1 cellular context compared by ENCODE assay signal in the genomic region with DNA sequence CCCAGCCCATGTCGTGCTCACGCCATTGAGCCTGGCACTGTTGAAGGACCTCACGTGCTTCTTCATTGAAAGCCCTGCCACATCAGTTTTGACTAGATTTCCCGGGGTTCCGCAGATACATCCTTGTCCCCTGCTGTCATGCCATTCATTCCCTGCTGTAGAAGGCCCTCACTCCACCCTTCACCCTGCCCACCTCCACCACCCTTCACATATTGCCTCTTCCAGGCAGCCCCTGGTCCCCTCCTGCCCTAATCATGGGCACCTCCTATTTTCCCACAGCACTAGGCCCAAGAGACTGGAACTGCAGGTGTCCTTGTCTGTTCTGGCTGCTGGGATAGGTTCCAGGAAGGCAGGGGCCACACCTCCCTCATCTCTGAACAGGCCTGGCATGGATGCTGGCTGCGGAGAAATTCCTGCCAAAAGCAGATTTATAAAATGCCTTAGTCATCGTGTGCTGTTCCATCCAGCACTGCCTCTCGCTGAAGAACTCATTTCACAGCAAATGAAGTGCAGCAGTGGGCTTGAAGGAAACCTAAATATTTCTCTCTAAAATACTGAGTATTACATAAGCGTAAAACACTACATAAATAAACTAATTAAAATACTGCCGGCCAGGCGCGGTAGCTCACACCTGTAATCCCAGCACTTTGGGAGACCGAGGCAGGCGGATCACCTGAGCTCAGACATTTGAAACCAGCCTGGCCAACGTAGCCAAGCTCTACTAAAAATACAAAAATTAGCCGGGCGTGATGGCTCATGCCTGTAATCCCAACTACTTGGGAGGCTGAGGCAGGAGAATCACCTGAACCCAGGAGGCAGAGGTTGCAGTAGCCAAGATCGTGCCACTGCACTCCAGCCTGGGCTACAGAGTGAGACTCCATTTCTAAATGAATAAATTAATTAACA.
TF ChIP-seq lines count a peak whose summit lies in the region.

No MANE protein-coding gene starts in this region.

TF ChIP-seq in WTC11, 78 proteins besides CTCF, POLR2A, EP300 and RAD21 (continued from another document):
- TF ChIP-seq, protein P1, sequence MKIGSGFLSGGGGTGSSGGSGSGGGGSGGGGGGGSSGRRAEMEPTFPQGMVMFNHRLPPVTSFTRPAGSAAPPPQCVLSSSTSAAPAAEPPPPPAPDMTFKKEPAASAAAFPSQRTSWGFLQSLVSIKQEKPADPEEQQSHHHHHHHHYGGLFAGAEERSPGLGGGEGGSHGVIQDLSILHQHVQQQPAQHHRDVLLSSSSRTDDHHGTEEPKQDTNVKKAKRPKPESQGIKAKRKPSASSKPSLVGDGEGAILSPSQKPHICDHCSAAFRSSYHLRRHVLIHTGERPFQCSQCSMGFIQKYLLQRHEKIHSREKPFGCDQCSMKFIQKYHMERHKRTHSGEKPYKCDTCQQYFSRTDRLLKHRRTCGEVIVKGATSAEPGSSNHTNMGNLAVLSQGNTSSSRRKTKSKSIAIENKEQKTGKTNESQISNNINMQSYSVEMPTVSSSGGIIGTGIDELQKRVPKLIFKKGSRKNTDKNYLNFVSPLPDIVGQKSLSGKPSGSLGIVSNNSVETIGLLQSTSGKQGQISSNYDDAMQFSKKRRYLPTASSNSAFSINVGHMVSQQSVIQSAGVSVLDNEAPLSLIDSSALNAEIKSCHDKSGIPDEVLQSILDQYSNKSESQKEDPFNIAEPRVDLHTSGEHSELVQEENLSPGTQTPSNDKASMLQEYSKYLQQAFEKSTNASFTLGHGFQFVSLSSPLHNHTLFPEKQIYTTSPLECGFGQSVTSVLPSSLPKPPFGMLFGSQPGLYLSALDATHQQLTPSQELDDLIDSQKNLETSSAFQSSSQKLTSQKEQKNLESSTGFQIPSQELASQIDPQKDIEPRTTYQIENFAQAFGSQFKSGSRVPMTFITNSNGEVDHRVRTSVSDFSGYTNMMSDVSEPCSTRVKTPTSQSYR (CRISPR knock-in tag; IDR thresholded peaks at IDR 0.05) = no peak
- TF ChIP-seq ZNF121 (CRISPR knock-in tag; IDR thresholded peaks at IDR 0.05) = no peak
- TF ChIP-seq, protein P2, sequence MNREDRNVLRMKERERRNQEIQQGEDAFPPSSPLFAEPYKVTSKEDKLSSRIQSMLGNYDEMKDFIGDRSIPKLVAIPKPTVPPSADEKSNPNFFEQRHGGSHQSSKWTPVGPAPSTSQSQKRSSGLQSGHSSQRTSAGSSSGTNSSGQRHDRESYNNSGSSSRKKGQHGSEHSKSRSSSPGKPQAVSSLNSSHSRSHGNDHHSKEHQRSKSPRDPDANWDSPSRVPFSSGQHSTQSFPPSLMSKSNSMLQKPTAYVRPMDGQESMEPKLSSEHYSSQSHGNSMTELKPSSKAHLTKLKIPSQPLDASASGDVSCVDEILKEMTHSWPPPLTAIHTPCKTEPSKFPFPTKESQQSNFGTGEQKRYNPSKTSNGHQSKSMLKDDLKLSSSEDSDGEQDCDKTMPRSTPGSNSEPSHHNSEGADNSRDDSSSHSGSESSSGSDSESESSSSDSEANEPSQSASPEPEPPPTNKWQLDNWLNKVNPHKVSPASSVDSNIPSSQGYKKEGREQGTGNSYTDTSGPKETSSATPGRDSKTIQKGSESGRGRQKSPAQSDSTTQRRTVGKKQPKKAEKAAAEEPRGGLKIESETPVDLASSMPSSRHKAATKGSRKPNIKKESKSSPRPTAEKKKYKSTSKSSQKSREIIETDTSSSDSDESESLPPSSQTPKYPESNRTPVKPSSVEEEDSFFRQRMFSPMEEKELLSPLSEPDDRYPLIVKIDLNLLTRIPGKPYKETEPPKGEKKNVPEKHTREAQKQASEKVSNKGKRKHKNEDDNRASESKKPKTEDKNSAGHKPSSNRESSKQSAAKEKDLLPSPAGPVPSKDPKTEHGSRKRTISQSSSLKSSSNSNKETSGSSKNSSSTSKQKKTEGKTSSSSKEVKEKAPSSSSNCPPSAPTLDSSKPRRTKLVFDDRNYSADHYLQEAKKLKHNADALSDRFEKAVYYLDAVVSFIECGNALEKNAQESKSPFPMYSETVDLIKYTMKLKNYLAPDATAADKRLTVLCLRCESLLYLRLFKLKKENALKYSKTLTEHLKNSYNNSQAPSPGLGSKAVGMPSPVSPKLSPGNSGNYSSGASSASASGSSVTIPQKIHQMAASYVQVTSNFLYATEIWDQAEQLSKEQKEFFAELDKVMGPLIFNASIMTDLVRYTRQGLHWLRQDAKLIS (CRISPR knock-in tag; IDR thresholded peaks at IDR 0.05; ENCODE audit: borderline replicate concordance) = no peak
- TF ChIP-seq, protein P3, sequence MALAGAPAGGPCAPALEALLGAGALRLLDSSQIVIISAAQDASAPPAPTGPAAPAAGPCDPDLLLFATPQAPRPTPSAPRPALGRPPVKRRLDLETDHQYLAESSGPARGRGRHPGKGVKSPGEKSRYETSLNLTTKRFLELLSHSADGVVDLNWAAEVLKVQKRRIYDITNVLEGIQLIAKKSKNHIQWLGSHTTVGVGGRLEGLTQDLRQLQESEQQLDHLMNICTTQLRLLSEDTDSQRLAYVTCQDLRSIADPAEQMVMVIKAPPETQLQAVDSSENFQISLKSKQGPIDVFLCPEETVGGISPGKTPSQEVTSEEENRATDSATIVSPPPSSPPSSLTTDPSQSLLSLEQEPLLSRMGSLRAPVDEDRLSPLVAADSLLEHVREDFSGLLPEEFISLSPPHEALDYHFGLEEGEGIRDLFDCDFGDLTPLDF (CRISPR knock-in tag; IDR thresholded peaks at IDR 0.05) = no peak
- TF ChIP-seq, protein P4, sequence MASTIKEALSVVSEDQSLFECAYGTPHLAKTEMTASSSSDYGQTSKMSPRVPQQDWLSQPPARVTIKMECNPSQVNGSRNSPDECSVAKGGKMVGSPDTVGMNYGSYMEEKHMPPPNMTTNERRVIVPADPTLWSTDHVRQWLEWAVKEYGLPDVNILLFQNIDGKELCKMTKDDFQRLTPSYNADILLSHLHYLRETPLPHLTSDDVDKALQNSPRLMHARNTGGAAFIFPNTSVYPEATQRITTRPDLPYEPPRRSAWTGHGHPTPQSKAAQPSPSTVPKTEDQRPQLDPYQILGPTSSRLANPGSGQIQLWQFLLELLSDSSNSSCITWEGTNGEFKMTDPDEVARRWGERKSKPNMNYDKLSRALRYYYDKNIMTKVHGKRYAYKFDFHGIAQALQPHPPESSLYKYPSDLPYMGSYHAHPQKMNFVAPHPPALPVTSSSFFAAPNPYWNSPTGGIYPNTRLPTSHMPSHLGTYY (CRISPR knock-in tag; IDR thresholded peaks at IDR 0.05) = no peak
- TF ChIP-seq, protein P5, sequence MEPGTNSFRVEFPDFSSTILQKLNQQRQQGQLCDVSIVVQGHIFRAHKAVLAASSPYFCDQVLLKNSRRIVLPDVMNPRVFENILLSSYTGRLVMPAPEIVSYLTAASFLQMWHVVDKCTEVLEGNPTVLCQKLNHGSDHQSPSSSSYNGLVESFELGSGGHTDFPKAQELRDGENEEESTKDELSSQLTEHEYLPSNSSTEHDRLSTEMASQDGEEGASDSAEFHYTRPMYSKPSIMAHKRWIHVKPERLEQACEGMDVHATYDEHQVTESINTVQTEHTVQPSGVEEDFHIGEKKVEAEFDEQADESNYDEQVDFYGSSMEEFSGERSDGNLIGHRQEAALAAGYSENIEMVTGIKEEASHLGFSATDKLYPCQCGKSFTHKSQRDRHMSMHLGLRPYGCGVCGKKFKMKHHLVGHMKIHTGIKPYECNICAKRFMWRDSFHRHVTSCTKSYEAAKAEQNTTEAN (CRISPR knock-in tag; IDR thresholded peaks at IDR 0.05) = no peak
- no peak for TF ChIP-seq FOXK1 (CRISPR knock-in tag; IDR thresholded peaks at IDR 0.05)
- TF ChIP-seq, protein P6, sequence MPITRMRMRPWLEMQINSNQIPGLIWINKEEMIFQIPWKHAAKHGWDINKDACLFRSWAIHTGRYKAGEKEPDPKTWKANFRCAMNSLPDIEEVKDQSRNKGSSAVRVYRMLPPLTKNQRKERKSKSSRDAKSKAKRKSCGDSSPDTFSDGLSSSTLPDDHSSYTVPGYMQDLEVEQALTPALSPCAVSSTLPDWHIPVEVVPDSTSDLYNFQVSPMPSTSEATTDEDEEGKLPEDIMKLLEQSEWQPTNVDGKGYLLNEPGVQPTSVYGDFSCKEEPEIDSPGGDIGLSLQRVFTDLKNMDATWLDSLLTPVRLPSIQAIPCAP (CRISPR knock-in tag; IDR thresholded peaks at IDR 0.05) = no peak
